8 cellular contexts compared by ENCODE assay signal in the genomic region with DNA sequence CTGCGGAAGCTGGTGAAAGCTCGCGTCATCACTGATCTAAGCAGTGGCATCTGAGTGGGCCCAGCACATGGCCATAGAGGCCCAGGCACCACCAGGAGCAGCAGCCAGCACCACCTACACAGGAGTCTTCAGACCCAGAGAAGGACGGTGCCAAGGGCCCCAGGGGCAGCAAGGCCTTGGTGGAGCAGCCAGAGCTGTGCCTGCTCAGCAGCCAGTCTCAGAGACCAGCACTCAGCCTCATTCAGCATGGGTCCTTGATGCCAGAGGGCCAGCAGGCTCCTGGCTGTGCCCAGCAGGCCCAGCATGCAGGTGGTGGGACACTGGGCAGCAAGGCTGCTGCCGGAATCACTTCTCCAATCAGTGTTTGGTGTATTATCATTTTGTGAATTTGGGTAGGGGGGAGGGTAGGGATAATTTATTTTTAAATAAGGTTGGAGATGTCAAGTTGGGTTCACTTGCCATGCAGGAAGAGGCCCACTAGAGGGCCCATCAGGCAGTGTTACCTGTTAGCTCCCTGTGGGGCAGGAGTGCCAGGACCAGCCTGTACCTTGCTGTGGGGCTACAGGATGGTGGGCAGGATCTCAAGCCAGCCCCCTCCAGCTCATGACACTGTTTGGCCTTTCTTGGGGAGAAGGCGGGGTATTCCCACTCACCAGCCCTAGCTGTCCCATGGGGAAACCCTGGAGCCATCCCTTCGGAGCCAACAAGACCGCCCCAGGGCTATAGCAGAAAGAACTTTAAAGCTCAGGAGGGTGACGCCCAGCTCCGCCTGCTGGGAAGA. TPM values are rescaled to one million over a fixed set of nuclear protein-coding genes. Genes with fewer than 3 reads are reported as not detected.
A peak's percentile ranks its signal among the peaks of the same experiment; 100 is the strongest.
DNase-seq lines count a peak whose midpoint lies in the region; ATAC-seq, FAIRE-seq and TF ChIP-seq lines count a peak whose summit lies in the region.

No MANE protein-coding gene starts in this region.

- H3K4me2 ChIP-seq in A549, result no peak overlapping the region; the same call in 2 of the 3 replicates
- H3K4me2 ChIP-seq in PC-9, result 0 out of 2 replicates have a peak overlapping the region, but pooled peaks have one; percentile 13

- peaks cover 45% of the 10 kb centered on the region for H3K4me1 ChIP-seq in A549
- peaks cover 47% of the 10 kb centered on the region for H3K4me1 ChIP-seq in PC-9 (replicated peaks; ENCODE audit: insufficient read depth)
- peaks cover 25% of the 10 kb centered on the region for H3K4me1 ChIP-seq in foreskin keratinocyte

- peaks cover 43% of the 10 kb centered on the region; the same call in 1 of the 2 replicates for H3F3A ChIP-seq in PC-9 (ENCODE audit: insufficient read depth, low read depth)

- TF ChIP-seq EP300 in A549 (IDR thresholded peaks at IDR 0.05), result no peak

- no peaks in the 10 kb centered on the region for H4K20me1 ChIP-seq in PC-9 (ENCODE audit: insufficient read depth)

- H3K9me2 ChIP-seq in PC-9 (ENCODE audit: insufficient read depth), result no peaks in the 10 kb centered on the region

- BruUV-seq in PC-9 (replicated peaks; lab: Mats Ljungman, UMichigan), result no TSS peak

- POLR2A ChIA-PET in A549 (lab: Yijun Ruan, JAX), result no interaction called here
- POLR2A ChIA-PET in PC-9 (lab: Charles Lee; ENCODE audit: unreplicated experiment), result no interaction called here

- H3K9me3 ChIP-seq in A549, result no peaks in the 10 kb centered on the region
- peaks cover 2% of the 10 kb centered on the region; the same call in 1 of the 2 replicates for H3K9me3 ChIP-seq in PC-9 (ENCODE audit: insufficient read depth, low read depth)

- 0 out of 5 replicates have a peak, but pooled peaks of 1 of the 2 experiments have one; percentile 8 for TF ChIP-seq RAD21 in A549 (conservative IDR thresholded peaks at IDR 0.05 in 1 of 2, IDR thresholded peaks at IDR 0.05 in 1 of 2)

- no peaks in the 10 kb centered on the region for H3K36me3 ChIP-seq in PC-9 (ENCODE audit: low read depth)

- H3K27ac ChIP-seq in A549, result peak overlapping the region; percentile 70 to 92
- peak overlapping the region; percentile 69 for H3K27ac ChIP-seq in PC-9
- peak overlapping the region; percentile 97 for H3K27ac ChIP-seq in foreskin keratinocyte

- H3K4me3 ChIP-seq in A549 (no peak overlapping the region), PC-9 (no peak overlapping the region)

- TF ChIP-seq POLR2A in A549 (IDR thresholded peaks at IDR 0.05; ENCODE audit: low read length), result no peak

- ATAC-seq in A549 (peak in 1 of 2 experiments; percentile 34; a peak in 1 of 6 replicates), foreskin keratinocyte (peak; percentile 73), HG03342 (IDR thresholded peaks at IDR 0.05; ENCODE audit: unreplicated experiment) (no peak), HG02642 (IDR thresholded peaks at IDR 0.05; ENCODE audit: poor library complexity, unreplicated experiment) (no peak)

- 0 out of 2 replicates have a peak, but pooled peaks cover 5% of the 10 kb centered on the region for H3K79me2 ChIP-seq in PC-9 (ENCODE audit: low read depth)

- no peak for DNase-seq in A549 (ENCODE audit: low read depth in 1 of 2, low spot score in 1 of 2)
- DNase-seq in DMS53 treated with DMSO at 0.1 percent for 48 hours (lab: John Stamatoyannopoulos, UW; ENCODE audit: unreplicated experiment), result peak; percentile 25
- DNase-seq in PC-9, result no peak
- DNase-seq in foreskin keratinocyte, result peak; percentile 90 to 92
- DNase-seq in SIG-M5 treated with dmso at 0.1 percent for 504 hours (lab: John Stamatoyannopoulos, UW; ENCODE audit: unreplicated experiment), result no peak
- no peak for DNase-seq in NCI-H345 (lab: John Stamatoyannopoulos, UW)

- intact Hi-C loops in PC-9 (cut with micrococcal nuclease; ENCODE audit: unreplicated experiment), result no loop called here

- CTCF ChIA-PET in A549 (lab: Yijun Ruan, JAX), result interaction anchor here (1.1 to 16.9 kb wide), 5 partner anchors 9 to 165 kb away, joined by 3 to 243 read pairs (median 5); no protein-coding TSS in a partner anchor
- CTCF ChIA-PET in PC-9 (lab: Charles Lee), result interaction anchor here (0.5 to 3.2 kb wide), 4 partner anchors 106 to 399 kb away, joined by 3 to 15 read pairs (median 4); no protein-coding TSS in a partner anchor

- no peak for FAIRE-seq in A549 (lab: Jason Lieb, UNC)

- H2AFZ ChIP-seq in PC-9, result no peak overlapping the region

- no peak for TF ChIP-seq CTCF in A549 (IDR thresholded peaks at IDR 0.05)
- TF ChIP-seq CTCF in PC-9 (conservative IDR thresholded peaks at IDR 0.05), result peak; percentile 63
- peak; percentile 71 for TF ChIP-seq CTCF in foreskin keratinocyte (conservative IDR thresholded peaks at IDR 0.05)

- no peaks in the 10 kb centered on the region for H3K27me3 ChIP-seq in PC-9 (ENCODE audit: insufficient read depth, low read depth)
- H3K27me3 ChIP-seq in foreskin keratinocyte, result no peaks in the 10 kb centered on the region

- WGBS in A549 (ENCODE audit: missing lambda C conversion rate), result 87% methylated on average over 6 of the region's 10 CpGs

TF ChIP-seq in A549, 52 proteins besides CTCF, POLR2A, EP300 and RAD21 (continues in another document):
- TF ChIP-seq, protein P1, sequence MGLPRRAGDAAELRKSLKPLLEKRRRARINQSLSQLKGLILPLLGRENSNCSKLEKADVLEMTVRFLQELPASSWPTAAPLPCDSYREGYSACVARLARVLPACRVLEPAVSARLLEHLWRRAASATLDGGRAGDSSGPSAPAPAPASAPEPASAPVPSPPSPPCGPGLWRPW (IDR thresholded peaks at IDR 0.05), result no peak
- no peak for TF ChIP-seq HDAC2 (IDR thresholded peaks at IDR 0.05)
- TF ChIP-seq NR3C1 (IDR thresholded peaks at IDR 0.05), result no peak
- no peak for TF ChIP-seq TFCP2L1 (CRISPR knock-in tag; IDR thresholded peaks at IDR 0.05)
- no peak for TF ChIP-seq FOSL2 (IDR thresholded peaks at IDR 0.05)
- no peak for TF ChIP-seq FOSL2 (CRISPR knock-in tag; IDR thresholded peaks at IDR 0.05)
- TF ChIP-seq MYC (IDR thresholded peaks at IDR 0.05; ENCODE audit: borderline replicate concordance, low read length), result no peak
- no peak for TF ChIP-seq RCOR1 (IDR thresholded peaks at IDR 0.05; ENCODE audit: low read depth, low read length)
- TF ChIP-seq FOXS1 (CRISPR knock-in tag; IDR thresholded peaks at IDR 0.05), result no peak
- TF ChIP-seq, protein P2, sequence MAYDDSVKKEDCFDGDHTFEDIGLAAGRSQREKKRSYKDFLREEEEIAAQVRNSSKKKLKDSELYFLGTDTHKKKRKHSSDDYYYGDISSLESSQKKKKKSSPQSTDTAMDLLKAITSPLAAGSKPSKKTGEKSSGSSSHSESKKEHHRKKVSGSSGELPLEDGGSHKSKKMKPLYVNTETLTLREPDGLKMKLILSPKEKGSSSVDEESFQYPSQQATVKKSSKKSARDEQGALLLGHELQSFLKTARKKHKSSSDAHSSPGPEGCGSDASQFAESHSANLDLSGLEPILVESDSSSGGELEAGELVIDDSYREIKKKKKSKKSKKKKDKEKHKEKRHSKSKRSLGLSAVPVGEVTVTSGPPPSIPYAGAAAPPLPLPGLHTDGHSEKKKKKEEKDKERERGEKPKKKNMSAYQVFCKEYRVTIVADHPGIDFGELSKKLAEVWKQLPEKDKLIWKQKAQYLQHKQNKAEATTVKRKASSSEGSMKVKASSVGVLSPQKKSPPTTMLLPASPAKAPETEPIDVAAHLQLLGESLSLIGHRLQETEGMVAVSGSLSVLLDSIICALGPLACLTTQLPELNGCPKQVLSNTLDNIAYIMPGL (CRISPR knock-in tag; IDR thresholded peaks at IDR 0.05; ENCODE audit: borderline replicate concordance), result no peak

RNA-seq across cellular contexts. Expression of a gene that starts 3.2 kb away (rescaled TPM):
- polyA plus RNA-seq in A549 (2011; rRNA removed), result 0.13 and 0.21 TPM in 2 replicates
- polyA plus RNA-seq in A549 (2012; cell fraction: cytosol; rRNA removed), result 0.26 and 0.35 TPM in 2 replicates
- 4.0 and 4.9 TPM in 2 replicates for polyA plus RNA-seq in A549 (2012; cell fraction: nucleus; rRNA removed)
- 0.49 to 0.90 TPM (median 0.53 TPM) in 3 replicates for polyA plus RNA-seq in A549 (2017; fragmentation: RNase III; extraction: RNeasy Plus Mini Kit Qiagen cat#74134 plus additional on column Dnase treatment)
- polyA minus RNA-seq in A549 (2011; rRNA and poly(A)+ RNA removed), result not detected in 2 replicates
- total RNA-seq in PC-9 (2021), result 17.4 and 33.6 TPM in 2 replicates
- 133 and 138 TPM in 2 replicates for total RNA-seq in foreskin keratinocyte
- 170 and 172 TPM in 2 replicates for polyA plus RNA-seq in foreskin keratinocyte

RNA-seq across cellular contexts. Expression of a gene that starts 16.4 kb away (rescaled TPM):
- polyA plus RNA-seq in A549 (2011; rRNA removed) (8.1 and 12.9 TPM in 2 replicates), A549 (2017; fragmentation: RNase III; extraction: RNeasy Plus Mini Kit Qiagen cat#74134 plus additional on column Dnase treatment) (12.7 to 15.8 TPM (median 14.4 TPM) in 3 replicates), foreskin keratinocyte (23.6 and 25.9 TPM in 2 replicates)
- 11.9 and 13.7 TPM in 2 replicates for polyA plus RNA-seq in A549 (2012; cell fraction: cytosol; rRNA removed)
- polyA plus RNA-seq in A549 (2012; cell fraction: nucleus; rRNA removed), result 33.2 and 37.8 TPM in 2 replicates
- polyA minus RNA-seq in A549 (2011; rRNA and poly(A)+ RNA removed), result 23.7 and 28.0 TPM in 2 replicates
- total RNA-seq in PC-9 (2021) (25.0 and 27.2 TPM in 2 replicates), foreskin keratinocyte (30.1 and 32.9 TPM in 2 replicates)

RNA-seq across cellular contexts. Expression of a gene that starts 39.5 kb away (rescaled TPM):
- 41.7 and 43.5 TPM in 2 replicates for polyA plus RNA-seq in A549 (2011; rRNA removed)
- 57.1 and 68.4 TPM in 2 replicates for polyA plus RNA-seq in A549 (2012; cell fraction: cytosol; rRNA removed)
- 170 and 171 TPM in 2 replicates for polyA plus RNA-seq in A549 (2012; cell fraction: nucleus; rRNA removed)
- 35.0 to 42.4 TPM (median 38.8 TPM) in 3 replicates for polyA plus RNA-seq in A549 (2017; fragmentation: RNase III; extraction: RNeasy Plus Mini Kit Qiagen cat#74134 plus additional on column Dnase treatment)
- polyA minus RNA-seq in A549 (2011; rRNA and poly(A)+ RNA removed), result 69.6 and 71.1 TPM in 2 replicates
- total RNA-seq in PC-9 (2021), result 32.8 and 37.8 TPM in 2 replicates
- total RNA-seq in foreskin keratinocyte, result 28.5 and 33.3 TPM in 2 replicates
- polyA plus RNA-seq in foreskin keratinocyte, result 27.1 and 34.1 TPM in 2 replicates

RNA-seq across cellular contexts. Expression of a gene that starts 44.4 kb away (rescaled TPM):
- 97.0 and 104 TPM in 2 replicates for polyA plus RNA-seq in A549 (2011; rRNA removed)
- polyA plus RNA-seq in A549 (2012; cell fraction: cytosol; rRNA removed), result 172 and 181 TPM in 2 replicates
- 119 and 130 TPM in 2 replicates for polyA plus RNA-seq in A549 (2012; cell fraction: nucleus; rRNA removed)
- 91.0 to 101 TPM (median 91.2 TPM) in 3 replicates for polyA plus RNA-seq in A549 (2017; fragmentation: RNase III; extraction: RNeasy Plus Mini Kit Qiagen cat#74134 plus additional on column Dnase treatment)
- 70.2 and 72.6 TPM in 2 replicates for polyA minus RNA-seq in A549 (2011; rRNA and poly(A)+ RNA removed)
- total RNA-seq in PC-9 (2021), result 110 and 125 TPM in 2 replicates
- 170 and 176 TPM in 2 replicates for total RNA-seq in foreskin keratinocyte
- polyA plus RNA-seq in foreskin keratinocyte, result 207 and 211 TPM in 2 replicates

RNA-seq across cellular contexts. Expression of a gene that starts 48.7 kb away (rescaled TPM):
- polyA plus RNA-seq in A549 (2011; rRNA removed) (19.0 and 21.2 TPM in 2 replicates), A549 (2017; fragmentation: RNase III; extraction: RNeasy Plus Mini Kit Qiagen cat#74134 plus additional on column Dnase treatment) (35.8 to 36.4 TPM (median 36.0 TPM) in 3 replicates), foreskin keratinocyte (93.3 and 101 TPM in 2 replicates)
- polyA plus RNA-seq in A549 (2012; cell fraction: cytosol; rRNA removed), result 35.2 and 58.6 TPM in 2 replicates
- polyA plus RNA-seq in A549 (2012; cell fraction: nucleus; rRNA removed), result 49.6 and 74.1 TPM in 2 replicates
- 30.4 and 32.3 TPM in 2 replicates for polyA minus RNA-seq in A549 (2011; rRNA and poly(A)+ RNA removed)
- total RNA-seq in PC-9 (2021) (66.2 and 72.9 TPM in 2 replicates), foreskin keratinocyte (90.6 and 99.1 TPM in 2 replicates)

Comparison
In these comparisons a context has a peak if more than half of its experiments do, and no peak if none do; other contexts are left out.
1. DNase-seq: peak in DMS53 treated with DMSO at 0.1 percent for 48 hours (single experiment) and foreskin keratinocyte (2 of 2); none in A549 (0 of 2), PC-9 (0 of 2), SIG-M5 treated with dmso at 0.1 percent for 504 hours (single experiment) and NCI-H345 (single experiment).
2. Peak in every context shown above with its lines, with median percentiles within 50 percentile points of each other: H3K27ac ChIP-seq.